8 cellular contexts compared by ENCODE assay signal in the genomic region with DNA sequence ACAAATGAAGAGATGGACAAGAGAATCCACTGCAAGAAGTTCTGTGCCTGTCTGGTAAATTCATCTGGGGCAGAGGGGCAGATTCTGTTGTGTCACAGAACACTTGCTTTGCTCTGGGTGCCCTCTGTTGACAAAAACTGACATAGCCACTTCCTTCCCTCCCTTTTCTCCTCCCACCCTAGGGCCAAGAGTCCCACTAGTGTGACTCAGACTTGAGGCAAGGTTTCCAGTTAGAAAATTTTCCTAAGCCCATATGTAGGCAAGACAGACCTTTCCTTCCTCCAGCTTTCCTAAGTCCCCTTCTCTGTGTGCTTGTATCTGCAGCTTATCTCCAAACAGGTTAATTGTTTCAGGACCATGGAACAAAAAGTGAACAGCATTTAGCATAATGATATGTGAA.
DNase-seq lines count a peak whose midpoint lies in the region; ATAC-seq and TF ChIP-seq lines count a peak whose summit lies in the region.

No MANE protein-coding gene starts in this region.

- no peak for ATAC-seq in HG03108 (IDR thresholded peaks at IDR 0.05; ENCODE audit: unreplicated experiment)
- no peak for ATAC-seq in GM18873 (IDR thresholded peaks at IDR 0.05; ENCODE audit: low FRiP score, unreplicated experiment)

- H3K36me3 Mint-ChIP-seq in activated CD4-positive, alpha-beta T cell treated with anti-CD3 and anti-CD28 coated beads, Interleukin-2, amount 10 ng/mL, durations not matched to agents 24 days and 14 days (ENCODE audit: low read depth): no peaks in the 10 kb centered on the region

- H3K9me3 ChIP-seq in AG04450 (ENCODE audit: control insufficient read depth, insufficient read depth, low read length): no peaks in the 10 kb centered on the region
- no peaks in the 10 kb centered on the region for H3K9me3 ChIP-seq in neural cell (ENCODE audit: low read length)

- H4K20me1 ChIP-seq in neural cell (ENCODE audit: insufficient read depth): peaks cover 3% of the 10 kb centered on the region

- H3K4me3 ChIP-seq in AG04450 (ENCODE audit: low read depth, low read length): no peak overlapping the region
- no peak overlapping the region for H3K4me3 ChIP-seq in GM12865 (ENCODE audit: low read depth, low read length)
- H3K4me3 ChIP-seq in fibroblast of mammary gland (ENCODE audit: control insufficient read depth, low read depth, low read length): no peak overlapping the region
- no peak overlapping the region for H3K4me3 ChIP-seq in neural cell (ENCODE audit: low read length)

- no peak overlapping the region for H3K4me3 Mint-ChIP-seq in activated CD4-positive, alpha-beta T cell treated with anti-CD3 and anti-CD28 coated beads, Interleukin-2, amount 10 ng/mL, durations not matched to agents 24 days and 14 days

- no peak for TF ChIP-seq EP300 in neural cell (conservative IDR thresholded peaks at IDR 0.05; ENCODE audit: poor library complexity, severe bottlenecking)

- no peak overlapping the region for H2AFZ ChIP-seq in neural cell (ENCODE audit: low read depth, low read length)

- H3K27me3 Mint-ChIP-seq in activated CD4-positive, alpha-beta T cell treated with anti-CD3 and anti-CD28 coated beads, Interleukin-2, amount 10 ng/mL, durations not matched to agents 24 days and 14 days: no peaks in the 10 kb centered on the region

- DNase-seq in AG04450 (ENCODE audit: low read depth, low spot score) (peak; percentile 48), GM12865 (ENCODE audit: low read depth) (peak; percentile 74), NCI-H2171 (lab: John Stamatoyannopoulos, UW) (peak; percentile 18), fibroblast of mammary gland (ENCODE audit: low read depth) (peak; percentile 94)
- DNase-seq in activated CD4-positive, alpha-beta T cell treated with anti-CD3 and anti-CD28 coated beads, Interleukin-2, amount 10 ng/mL, durations not matched to agents 24 days and 14 days: peak; percentile 81

- intact Hi-C loops in activated CD4-positive, alpha-beta T cell treated with anti-CD3 and anti-CD28 coated beads, Interleukin-2, amount 10 ng/mL, durations not matched to agents 24 days and 14 days (cut with micrococcal nuclease): loop anchor here (1.0 to 5.0 kb wide), 2 partner anchors 294 to 569 kb away; no protein-coding TSS in a partner anchor

- no peak overlapping the region for H3K27ac Mint-ChIP-seq in activated CD4-positive, alpha-beta T cell treated with anti-CD3 and anti-CD28 coated beads, Interleukin-2, amount 10 ng/mL, durations not matched to agents 24 days and 14 days

- CTCF ChIA-PET in AG04450 (lab: Charles Lee): interaction anchor here (1.0 to 5.8 kb wide), 4 partner anchors 10 to 202 kb away, joined by 3 to 41 read pairs (median 6); no protein-coding TSS in a partner anchor

- peaks cover 5% of the 10 kb centered on the region for H3K4me1 Mint-ChIP-seq in activated CD4-positive, alpha-beta T cell treated with anti-CD3 and anti-CD28 coated beads, Interleukin-2, amount 10 ng/mL, durations not matched to agents 24 days and 14 days

- no peaks in the 10 kb centered on the region for H3K36me3 ChIP-seq in neural cell (ENCODE audit: insufficient read depth, low read length)

- no peak overlapping the region for H3K9ac ChIP-seq in neural cell (ENCODE audit: low read length)

- H3F3A ChIP-seq in neural cell (ENCODE audit: insufficient read depth, low read length, poor library complexity, severe bottlenecking): no peaks in the 10 kb centered on the region

- peaks cover 35% of the 10 kb centered on the region for H3K79me2 ChIP-seq in neural cell (replicated peaks; ENCODE audit: insufficient read depth, low read length)

- H3K27ac ChIP-seq in AG04450 (ENCODE audit: low read depth, low read length): no peak overlapping the region
- H3K27ac ChIP-seq in neural cell (ENCODE audit: low read length): no peak overlapping the region

- H3K27me3 ChIP-seq in AG04450 (ENCODE audit: control insufficient read depth, insufficient read depth, low read length) (no peaks in the 10 kb centered on the region), neural cell (ENCODE audit: insufficient read depth, low read depth, low read length) (no peaks in the 10 kb centered on the region)

- peak; percentile 62 for TF ChIP-seq RAD21 in neural cell (conservative IDR thresholded peaks at IDR 0.05)

- no peak overlapping the region for H3K4me2 ChIP-seq in neural cell (ENCODE audit: low read length)

- H3K9me2 ChIP-seq in neural cell (ENCODE audit: insufficient read depth, low read length): no peaks in the 10 kb centered on the region

- peak; percentile 47 for TF ChIP-seq CTCF in AG04450 (IDR thresholded peaks at IDR 0.05; ENCODE audit: low read depth, low read length)
- peak; percentile 71 for TF ChIP-seq CTCF in GM12865 (IDR thresholded peaks at IDR 0.05; ENCODE audit: insufficient read depth, low read depth, low read length, missing control alignments)
- peak; percentile 65 for TF ChIP-seq CTCF in fibroblast of mammary gland (conservative IDR thresholded peaks at IDR 0.05; ENCODE audit: control insufficient read depth, insufficient read depth, low read depth, low read length)
- TF ChIP-seq CTCF in neural cell (IDR thresholded peaks at IDR 0.05; ENCODE audit: poor library complexity, severe bottlenecking): peak; percentile 54

- POLR2A ChIA-PET in AG04450 (lab: Yijun Ruan, JAX): interaction anchor here (0.8 kb wide), 1 partner anchor 27 kb away, joined by 7 read pairs; no protein-coding TSS in a partner anchor

- no peaks in the 10 kb centered on the region for H3K9me3 Mint-ChIP-seq in activated CD4-positive, alpha-beta T cell treated with anti-CD3 and anti-CD28 coated beads, Interleukin-2, amount 10 ng/mL, durations not matched to agents 24 days and 14 days

TF ChIP-seq in neural cell, 6 proteins besides CTCF, POLR2A, EP300 and RAD21:
- TF ChIP-seq SMC3 (conservative IDR thresholded peaks at IDR 0.05; ENCODE audit: poor library complexity) (peak; percentile 56), POLR2AphosphoS5 (IDR thresholded peaks at IDR 0.05) (no peak)
TF ChIP-seq in neural cell: peak in this region for 1.

Comparison
In these comparisons a context has a peak if more than half of its experiments do, and no peak if none do; other contexts are left out.
1. DNase-seq: peak in every context shown above with its lines; median percentile 94 in fibroblast of mammary gland; 81 in activated CD4-positive, alpha-beta T cell treated with anti-CD3 and anti-CD28 coated beads, Interleukin-2, amount 10 ng/mL, durations not matched to agents 24 days and 14 days; 74 in GM12865; 48 in AG04450; 18 in NCI-H2171.